In the genomic region with DNA sequence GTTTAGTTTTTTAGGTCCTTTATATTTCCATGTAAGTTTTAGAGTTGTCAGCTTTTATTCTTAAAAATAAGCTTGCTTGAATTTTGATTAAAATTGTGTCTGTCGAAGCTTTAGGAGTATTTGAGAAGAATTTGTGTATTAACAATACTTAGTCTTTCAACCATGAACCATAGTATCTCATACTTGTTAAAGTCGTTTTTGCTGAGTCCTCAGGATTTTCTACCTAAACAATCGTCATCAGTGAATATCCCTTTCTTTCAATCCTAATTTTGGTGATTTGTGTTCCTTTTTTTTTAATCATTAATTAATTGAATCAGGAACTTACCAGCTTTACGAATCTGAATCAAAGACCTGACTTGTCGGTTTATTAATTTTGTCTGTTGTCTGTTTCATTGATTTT, we compare ENCODE assay signal across 1 cellular context.
TF ChIP-seq lines count a peak whose summit lies in the region.

No MANE protein-coding gene starts in this region.

TF ChIP-seq in IMR-90, 13 proteins besides CTCF, POLR2A, EP300 and RAD21 (continued from another document):
- no peak for TF ChIP-seq CEBPB (IDR thresholded peaks at IDR 0.05; ENCODE audit: low read depth, low read length)
TF ChIP-seq in IMR-90: peak in this region for 1.
